ENCODE assay signal across 29 cellular contexts in the genomic region with DNA sequence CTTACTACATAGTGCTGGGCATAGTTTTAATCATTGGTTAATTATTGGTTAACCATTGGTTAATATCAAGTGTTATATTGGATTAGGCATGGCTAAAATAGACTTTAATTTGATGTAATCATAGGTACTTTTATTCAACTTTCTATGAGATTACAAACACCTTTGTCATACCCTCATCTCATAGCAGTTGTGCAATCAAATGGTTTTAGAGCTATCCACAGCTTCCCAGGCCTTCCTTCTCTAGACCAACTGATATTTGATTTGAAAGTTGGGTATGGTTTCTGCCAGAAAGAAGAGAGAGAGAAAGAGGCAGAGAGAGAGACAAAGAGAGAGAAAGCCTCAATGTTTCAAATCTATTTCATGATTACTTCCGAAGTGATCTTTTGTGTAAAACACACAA. TPM values are rescaled to one million over a fixed set of nuclear protein-coding genes. Genes with fewer than 3 reads are reported as not detected.
DNase-seq lines count a peak whose midpoint lies in the region; ATAC-seq and TF ChIP-seq lines count a peak whose summit lies in the region.
"Had no signal": no experiment of that assay in that cellular context is flagged by ENCODE, and none has a peak within 500 bp of the region (broad histone marks: within the 10 kb centered on the region; RNA-seq: fewer than 3 reads in every experiment).

No MANE protein-coding gene starts in this region.

- no peak overlapping the region for H2BK20ac ChIP-seq in IMR-90 (ENCODE audit: low read depth, low read length)

- H3K23ac ChIP-seq in IMR-90 (ENCODE audit: low read depth, low read length), result no peak overlapping the region

- in situ Hi-C loops in IMR-90 (cut with MboI; ENCODE audit: low sequenced_read_pairs), result no loop called here

- H2BK120ac ChIP-seq in IMR-90 (ENCODE audit: low read depth, low read length), result no peak overlapping the region

- H2AK9ac ChIP-seq in IMR-90 (replicated peaks; ENCODE audit: low read depth, low read length, poor library complexity), result no peak overlapping the region

- H2AK5ac ChIP-seq in IMR-90 (ENCODE audit: low read depth, low read length), result no peak overlapping the region

- H3K27me3 Mint-ChIP-seq in activated T-cell treated with anti-CD3 and anti-CD28 coated beads, Interleukin-2, amount 50 U/mL, for 72 hours (ENCODE audit: low read depth), result no peaks in the 10 kb centered on the region
- H3K27me3 Mint-ChIP-seq: activated naive CD8-positive, alpha-beta T cell; CD4-positive, alpha-beta memory T cell; stimulated activated naive CD8-positive, alpha-beta T cell treated with anti-CD3 and anti-CD28 coated beads, Interleukin-15, amount 100 ng/mL, for 72 hours had no signal

- H3K14ac ChIP-seq in IMR-90 (replicated peaks; ENCODE audit: low read depth, low read length), result no peak overlapping the region

- no peak overlapping the region for H4K8ac ChIP-seq in IMR-90 (ENCODE audit: low read depth in 2 of 2, low read length in 2 of 2)

- H4K20me1 ChIP-seq in IMR-90 (ENCODE audit: insufficient read depth, low read length), result no peaks in the 10 kb centered on the region

- BruUV-seq in IMR-90 (replicated peaks; lab: Mats Ljungman, UMichigan), result no TSS peak

- no peak for TF ChIP-seq RAD21 in IMR-90 (IDR thresholded peaks at IDR 0.05; ENCODE audit: low read length)

- no peak overlapping the region for H3K56ac ChIP-seq in IMR-90 (ENCODE audit: extremely low read depth, insufficient read depth, low read length)

- no peak overlapping the region for H2BK5ac ChIP-seq in IMR-90 (ENCODE audit: low read depth, low read length, poor library complexity, severe bottlenecking)

- WGBS in IMR-90 (ENCODE audit: extremely low coverage in 2 of 2, insufficient read length in 1 of 2), 2 experiments, result no CpG with 5 or more reads among the region's 1 CpG

- no peak for TF ChIP-seq POLR2A in IMR-90 (IDR thresholded peaks at IDR 0.05; ENCODE audit: low read depth, low read length)

- CTCF ChIA-PET in IMR-90 (lab: Yijun Ruan, JAX), result no interaction called here

- H3K9ac ChIP-seq in IMR-90 (ENCODE audit: low read depth, low read length), result no peak overlapping the region
- H3K9ac ChIP-seq: KMS-11, neural progenitor cell, parathyroid adenoma had no signal

- POLR2A ChIA-PET in IMR-90 (lab: Charles Lee; ENCODE audit: unreplicated experiment), result no interaction called here

- H3K27ac Mint-ChIP-seq in activated T-cell treated with anti-CD3 and anti-CD28 coated beads, Interleukin-2, amount 50 U/mL, for 72 hours, result peak overlapping the region; percentile 20
- H3K27ac Mint-ChIP-seq in stimulated activated effector memory CD8-positive, alpha-beta T cell treated with anti-CD3 and anti-CD28 coated beads, Interleukin-12 subunit alpha, Interleukin-12 subunit beta, amount 100 ng/mL, for 72 hours, result no peak overlapping the region
- H3K27ac Mint-ChIP-seq: WTC11 had no signal

- H2BK15ac ChIP-seq in IMR-90 (ENCODE audit: low read depth, low read length), result no peak overlapping the region

- H3K4ac ChIP-seq in IMR-90 (ENCODE audit: low read depth, low read length), result no peak overlapping the region

- peak overlapping the region in 1 of 2 donors; percentile 50 for H3K4me3 Mint-ChIP-seq in activated T-cell treated with anti-CD3 and anti-CD28 coated beads, Interleukin-2, amount 50 U/mL, for 72 hours
- H3K4me3 Mint-ChIP-seq in stimulated activated effector memory CD8-positive, alpha-beta T cell treated with anti-CD3 and anti-CD28 coated beads, Interleukin-12 subunit alpha, Interleukin-12 subunit beta, amount 100 ng/mL, for 72 hours, result peak overlapping the region; percentile 17
- H3K4me3 Mint-ChIP-seq: activated naive CD8-positive, alpha-beta T cell; CD4-positive, alpha-beta memory T cell; neural progenitor cell; WTC11 had no signal

- dilution Hi-C loops in IMR-90 (cut with HindIII; ENCODE audit: low sequenced_read_pairs, unreplicated experiment), result no loop called here

- H3K9me3 Mint-ChIP-seq in activated T-cell treated with anti-CD3 and anti-CD28 coated beads, Interleukin-2, amount 50 U/mL, for 72 hours, result peaks cover 0 to 10% of the 10 kb centered on the region in 2 donors
- H3K9me3 Mint-ChIP-seq in stimulated activated effector memory CD8-positive, alpha-beta T cell treated with anti-CD3 and anti-CD28 coated beads, Interleukin-12 subunit alpha, Interleukin-12 subunit beta, amount 100 ng/mL, for 72 hours, result peaks cover 15% of the 10 kb centered on the region

- H3K4me1 ChIP-seq in IMR-90 (ENCODE audit: control insufficient read depth, insufficient read depth, low read length), result peaks cover 2% of the 10 kb centered on the region; the same call in 1 of the 2 replicates
- H3K4me1 ChIP-seq: ascending aorta, colonic mucosa, left ventricle myocardium inferior, neural progenitor cell, parathyroid adenoma had no signal

- no peaks in the 10 kb centered on the region for H3K79me1 ChIP-seq in IMR-90 (ENCODE audit: low read depth in 1 of 2, low read length in 2 of 2)

- H3K4me2 ChIP-seq in IMR-90 (ENCODE audit: low read depth, low read length), result no peak overlapping the region
- H3K4me2 ChIP-seq: KMS-11, neural progenitor cell, smooth muscle cell had no signal

- ATAC-seq in activated T-cell treated with anti-CD3 and anti-CD28 coated beads, Interleukin-2, amount 50 U/mL, for 72 hours (replicated peaks in 1 of 2), result no peak
- no peak for ATAC-seq in IMR-90 (ENCODE audit: low read depth)
- no peak for ATAC-seq in stimulated activated effector memory CD8-positive, alpha-beta T cell treated with anti-CD3 and anti-CD28 coated beads, Interleukin-12 subunit alpha, Interleukin-12 subunit beta, amount 100 ng/mL, for 72 hours
- ATAC-seq: WTC11 had no signal

- H3K27me3 ChIP-seq in IMR-90 (ENCODE audit: control insufficient read depth, insufficient read depth, low read length), result no peaks in the 10 kb centered on the region
- H3K27me3 ChIP-seq: ascending aorta, colonic mucosa, neural progenitor cell had no signal

- H3K9me1 ChIP-seq in IMR-90 (ENCODE audit: insufficient read depth, low read length), result no peaks in the 10 kb centered on the region

- DNase-seq in activated T-cell treated with anti-CD3 and anti-CD28 coated beads, Interleukin-2, amount 50 U/mL, for 72 hours, result no peak
- no peak for DNase-seq in activated T-cell treated with anti-CD3 and anti-CD28 coated beads, Interleukin-2, amount 50 U/mL, for 48 hours
- DNase-seq in IMR-90 (peak; percentile 25), amniotic epithelial cell (ENCODE audit: low read depth) (peak; percentile 62), NCI-H1092 (lab: John Stamatoyannopoulos, UW) (no peak), OCI-M2 (lab: John Stamatoyannopoulos, UW; ENCODE audit: unreplicated experiment) (no peak), foreskin melanocyte (no peak)
- no peak for DNase-seq in stimulated activated effector memory CD8-positive, alpha-beta T cell treated with anti-CD3 and anti-CD28 coated beads, Interleukin-12 subunit alpha, Interleukin-12 subunit beta, amount 100 ng/mL, for 72 hours (ENCODE audit: low spot score in 2 of 2)
- DNase-seq: CD4-positive, alpha-beta memory T cell; colonic mucosa; effector CD8-positive, alpha-beta T cell; left ventricle myocardium inferior; mesendoderm; NCI-H1694 treated with DMSO at 0.1 percent for 48 hours; NCI-H2171; NCI-H510A treated with DMSO at 0.1 percent for 48 hours; stimulated activated CD4-positive, alpha-beta T cell treated with anti-CD3 and anti-CD28 coated beads, Interleukin-1b, Interleukin-23, amount 100 ng/mL, for 48 hours; stimulated activated naive CD8-positive, alpha-beta T cell treated with anti-CD3 and anti-CD28 coated beads, Interleukin-15, amount 100 ng/mL, for 72 hours had no signal

- no peaks in the 10 kb centered on the region for H3K36me3 ChIP-seq in IMR-90 (ENCODE audit: control insufficient read depth, insufficient read depth, low read length)
- H3K36me3 ChIP-seq: ascending aorta, colonic mucosa, left ventricle myocardium inferior, neural progenitor cell had no signal

- H4K5ac ChIP-seq in IMR-90 (ENCODE audit: low read depth, low read length), result no peak overlapping the region

- peaks cover 7 to 11% of the 10 kb centered on the region in 2 donors for H3K36me3 Mint-ChIP-seq in activated T-cell treated with anti-CD3 and anti-CD28 coated beads, Interleukin-2, amount 50 U/mL, for 72 hours (ENCODE audit: insufficient read depth in 2 of 2)
- no peaks in the 10 kb centered on the region for H3K36me3 Mint-ChIP-seq in stimulated activated effector memory CD8-positive, alpha-beta T cell treated with anti-CD3 and anti-CD28 coated beads, Interleukin-12 subunit alpha, Interleukin-12 subunit beta, amount 100 ng/mL, for 72 hours

- H4K91ac ChIP-seq in IMR-90 (ENCODE audit: insufficient read depth, low read depth, low read length), result no peak overlapping the region

- H2AFZ ChIP-seq in IMR-90 (replicated peaks; ENCODE audit: low read length, poor library complexity), result no peak overlapping the region
- H2AFZ ChIP-seq: neural progenitor cell, parathyroid adenoma had no signal

- no peak for TF ChIP-seq CTCF in IMR-90 (conservative IDR thresholded peaks at IDR 0.05; ENCODE audit: low read depth, low read length)

- H3K27ac ChIP-seq in IMR-90 (ENCODE audit: insufficient read depth, low read length), result no peak overlapping the region
- H3K27ac ChIP-seq: ascending aorta, colonic mucosa, epithelial cell of prostate, KMS-11, left ventricle myocardium inferior, neural progenitor cell, parathyroid adenoma had no signal

- no peak overlapping the region for H3K4me3 ChIP-seq in IMR-90 (ENCODE audit: insufficient read depth, low read depth, low read length)
- H3K4me3 ChIP-seq: ascending aorta, colonic mucosa, left ventricle myocardium inferior, neural progenitor cell, smooth muscle cell had no signal

- no peak overlapping the region for H3K18ac ChIP-seq in IMR-90 (ENCODE audit: low read depth, low read length)

- peaks cover 41% of the 10 kb centered on the region for H3K4me1 Mint-ChIP-seq in activated T-cell treated with anti-CD3 and anti-CD28 coated beads, Interleukin-2, amount 50 U/mL, for 72 hours (ENCODE audit: low read depth)
- H3K4me1 Mint-ChIP-seq in stimulated activated effector memory CD8-positive, alpha-beta T cell treated with anti-CD3 and anti-CD28 coated beads, Interleukin-12 subunit alpha, Interleukin-12 subunit beta, amount 100 ng/mL, for 72 hours, result peaks cover 53% of the 10 kb centered on the region

- peaks cover 8% of the 10 kb centered on the region for H3K9me3 ChIP-seq in IMR-90 (ENCODE audit: control insufficient read depth, insufficient read depth, low read length)
- H3K9me3 ChIP-seq: colonic mucosa had no signal

- intact Hi-C loops in IMR-90 (cut with micrococcal nuclease), result no loop called here

TF ChIP-seq in IMR-90, 13 proteins besides CTCF, POLR2A, EP300 and RAD21:
- TF ChIP-seq MAZ (IDR thresholded peaks at IDR 0.05; ENCODE audit: borderline replicate concordance, low read depth, low read length) (no peak), CEBPB (IDR thresholded peaks at IDR 0.05; ENCODE audit: low read depth, low read length) (peak; percentile 87)

RNA-seq across cellular contexts. Expression of a gene that starts 9.6 kb away (rescaled TPM):
- total RNA-seq in activated T-cell treated with anti-CD3 and anti-CD28 coated beads, Interleukin-2, amount 50 U/mL, for 72 hours, result 10 to 100 TPM; 25.8 to 30.7 TPM
- total RNA-seq in IMR-90 (2012; rRNA removed), result not detected in 2 replicates
- polyA plus RNA-seq in IMR-90 (2012; rRNA removed), result not detected in 2 replicates
- polyA plus RNA-seq in IMR-90 (2012; cell fraction: cytosol; rRNA removed), result not detected in 2 replicates
- polyA plus RNA-seq in IMR-90 (2012; cell fraction: nucleus; rRNA removed; ENCODE audit: low replicate concordance), result not detected in 2 replicates
- total RNA-seq: A673, Daoy, HT-29 had no signal

Comparison
In these comparisons a context has a peak if more than half of its experiments do, and no peak if none do; other contexts are left out.
1. DNase-seq: peak in IMR-90 (single experiment) and amniotic epithelial cell (single experiment); none in activated T-cell treated with anti-CD3 and anti-CD28 coated beads, Interleukin-2, amount 50 U/mL, for 72 hours (0 of 2), activated T-cell treated with anti-CD3 and anti-CD28 coated beads, Interleukin-2, amount 50 U/mL, for 48 hours (0 of 2), stimulated activated effector memory CD8-positive, alpha-beta T cell treated with anti-CD3 and anti-CD28 coated beads, Interleukin-12 subunit alpha, Interleukin-12 subunit beta, amount 100 ng/mL, for 72 hours (0 of 2), NCI-H1092 (single experiment), OCI-M2 (single experiment) and foreskin melanocyte (single experiment).
2. RNA of a gene that starts 9.6 kb away (total RNA-seq): 25.8 to 30.7 TPM in activated T-cell treated with anti-CD3 and anti-CD28 coated beads, Interleukin-2, amount 50 U/mL, for 72 hours; not detected in IMR-90; every median in the first group is over 10 times any median in the second.